ENCODE assay signal across 26 cellular contexts in genomic region chr16:1505912-1506311, GRCh38. TPM values are rescaled to one million over a fixed set of nuclear protein-coding genes. Genes with fewer than 3 reads are reported as not detected.
DNase-seq lines count a peak whose midpoint lies in the region; ATAC-seq, FAIRE-seq and TF ChIP-seq lines count a peak whose summit lies in the region.
"Had no signal": no experiment of that assay in that cellular context is flagged by ENCODE, and none has a peak within 500 bp of the region (broad histone marks: within the 10 kb centered on the region; RNA-seq: fewer than 3 reads in every experiment).

No MANE protein-coding gene starts in this region.

- 96% methylated on average over 15 of the region's 22 CpGs for WGBS in K562 (ENCODE audit: insufficient coverage, low coverage, missing lambda C conversion rate)

- no peak overlapping the region for H3K4me3 Mint-ChIP-seq in neural progenitor cell
- no peak overlapping the region for H3K4me3 Mint-ChIP-seq in stimulated activated naive B cell treated with anti-CD40 and anti-IgM and Interleukin-4, amounts not matched to agents 10 μg/mL and 1 μg/mL and 100 μg/mL, for 72 hours
- H3K4me3 Mint-ChIP-seq: CD4-positive, alpha-beta T cell; CD8-positive, alpha-beta T cell had no signal

- CTCF ChIA-PET in K562 (lab: Yijun Ruan, JAX; ENCODE audit: low intra/inter-chr PET ratio) = no interaction called here

- H3K9me3 ChIP-seq in RWPE2 (ENCODE audit: severe bottlenecking) = no peaks in the 10 kb centered on the region
- H3K9me3 ChIP-seq in K562 (replicated peaks; ENCODE audit: control insufficient read depth, insufficient read depth, low read depth, low read length) = no peaks in the 10 kb centered on the region
- H3K9me3 ChIP-seq in neural progenitor cell (ENCODE audit: low read depth) = no peaks in the 10 kb centered on the region
- H3K9me3 ChIP-seq: BE2C, BLaER1, Caco-2 had no signal

- H3F3A ChIP-seq in neural progenitor cell (ENCODE audit: low read depth) = no peaks in the 10 kb centered on the region

- no peaks in the 10 kb centered on the region for H3K4me1 ChIP-seq in RWPE2 (ENCODE audit: insufficient read depth, poor library complexity, severe bottlenecking)
- peaks cover 0 to 44% of the 10 kb centered on the region in 2 experiments; a peak in 2 of 5 replicates for H3K4me1 ChIP-seq in K562 (replicated peaks in 1 of 2; ENCODE audit: control insufficient read depth in 2 of 2, insufficient read depth in 2 of 2, low read length in 2 of 2)
- H3K4me1 ChIP-seq in neural progenitor cell = no peaks in the 10 kb centered on the region
- H3K4me1 ChIP-seq: Caco-2 had no signal

- TF ChIP-seq RAD21 in K562 (CRISPR knock-in tag; conservative IDR thresholded peaks at IDR 0.05 in 1 of 2, IDR thresholded peaks at IDR 0.05 in 1 of 2) = no peak

- TF ChIP-seq POLR2A in K562 (conservative IDR thresholded peaks at IDR 0.05) = no peak

- H3K27ac Mint-ChIP-seq in neural progenitor cell = peak overlapping the region; percentile 79
- peak overlapping the region; percentile 31 for H3K27ac Mint-ChIP-seq in stimulated activated naive B cell treated with anti-CD40 and anti-IgM and Interleukin-4, amounts not matched to agents 10 μg/mL and 1 μg/mL and 100 μg/mL, for 72 hours
- H3K27ac Mint-ChIP-seq: CD4-positive, alpha-beta T cell; CD8-positive, alpha-beta T cell had no signal

- H3K9me3 Mint-ChIP-seq in neural progenitor cell = no peaks in the 10 kb centered on the region
- no peaks in the 10 kb centered on the region for H3K9me3 Mint-ChIP-seq in stimulated activated naive B cell treated with anti-CD40 and anti-IgM and Interleukin-4, amounts not matched to agents 10 μg/mL and 1 μg/mL and 100 μg/mL, for 72 hours
- H3K9me3 Mint-ChIP-seq: CD4-positive, alpha-beta T cell; CD8-positive, alpha-beta T cell had no signal

- H3K27me3 Mint-ChIP-seq in neural progenitor cell (ENCODE audit: insufficient read depth, low read depth) = peaks cover 3% of the 10 kb centered on the region
- no peaks in the 10 kb centered on the region for H3K27me3 Mint-ChIP-seq in stimulated activated naive B cell treated with anti-CD40 and anti-IgM and Interleukin-4, amounts not matched to agents 10 μg/mL and 1 μg/mL and 100 μg/mL, for 72 hours
- H3K27me3 Mint-ChIP-seq: CD4-positive, alpha-beta T cell had no signal

- TF ChIP-seq CTCF in RWPE2 (IDR thresholded peaks at IDR 0.05; ENCODE audit: poor library complexity, severe bottlenecking) (no peak), K562 (IDR thresholded peaks at IDR 0.05 in 2 of 3, conservative IDR thresholded peaks at IDR 0.05 in 1 of 3; ENCODE audit: insufficient read depth in 2 of 3, low read depth in 1 of 3, low read length in 3 of 3) (no peak), neural progenitor cell (IDR thresholded peaks at IDR 0.05) (no peak)

- in situ Hi-C loops in K562 (cut with MboI) = no loop called here

- no TSS peak for BruUV-seq in K562 (replicated peaks; lab: Mats Ljungman, UMichigan)

- no peaks in the 10 kb centered on the region for H3K79me2 ChIP-seq in K562 (ENCODE audit: control insufficient read depth, insufficient read depth, low read length)
- no peaks in the 10 kb centered on the region for H3K79me2 ChIP-seq in neural progenitor cell (ENCODE audit: low read depth)

- H3K4me1 Mint-ChIP-seq in neural progenitor cell = no peaks in the 10 kb centered on the region
- H3K4me1 Mint-ChIP-seq in stimulated activated naive B cell treated with anti-CD40 and anti-IgM and Interleukin-4, amounts not matched to agents 10 μg/mL and 1 μg/mL and 100 μg/mL, for 72 hours = no peaks in the 10 kb centered on the region

- no peak overlapping the region for H2AFZ ChIP-seq in K562 (ENCODE audit: low read depth, low read length)
- H2AFZ ChIP-seq in neural progenitor cell (replicated peaks) = no peak overlapping the region

- no peak for FAIRE-seq in K562 (lab: Jason Lieb, UNC)
- FAIRE-seq: A204.1, D721Med, G401.6, GM12891, GM19239 had no signal

- H3K4me2 ChIP-seq in K562 (ENCODE audit: insufficient read depth, low read length) = no peak overlapping the region
- no peak overlapping the region for H3K4me2 ChIP-seq in neural progenitor cell
- H3K4me2 ChIP-seq: BLaER1 had no signal

- no peak for TF ChIP-seq EP300 in K562 (IDR thresholded peaks at IDR 0.05; ENCODE audit: low read length)

- peaks cover 24% of the 10 kb centered on the region for H3K36me3 ChIP-seq in RWPE2 (ENCODE audit: low read depth)
- peaks cover 78% of the 10 kb centered on the region; the same call in 1 of the 3 replicates for H3K36me3 ChIP-seq in K562 (ENCODE audit: control insufficient read depth, insufficient read depth, low read length)
- no peaks in the 10 kb centered on the region for H3K36me3 ChIP-seq in neural progenitor cell

- no peak overlapping the region for H3K27ac ChIP-seq in RWPE2 (ENCODE audit: poor library complexity, severe bottlenecking)
- H3K27ac ChIP-seq in K562 (ENCODE audit: extremely low read depth, low read depth, low read length) = no peak overlapping the region
- no peak overlapping the region for H3K27ac ChIP-seq in neural progenitor cell
- H3K27ac ChIP-seq: BLaER1, C4-2B had no signal

- ATAC-seq in RWPE2 (ENCODE audit: low read depth) (no peak), K562 (no peak), HG03045 (IDR thresholded peaks at IDR 0.05; ENCODE audit: unreplicated experiment) (no peak), sciatic nerve (no peak)
- no peak for ATAC-seq in stimulated activated naive B cell treated with anti-CD40 and anti-IgM and Interleukin-4, amounts not matched to agents 10 μg/mL and 1 μg/mL and 100 μg/mL, for 72 hours (replicated peaks)
- ATAC-seq: CD8-positive, alpha-beta T cell had no signal

- H3K9me1 ChIP-seq in K562 (ENCODE audit: control insufficient read depth, insufficient read depth, low read length) = no peaks in the 10 kb centered on the region

- DNase-seq in RWPE2 (ENCODE audit: low spot score) = peak; percentile 59
- no peak for DNase-seq in K562 (ENCODE audit: extremely low read depth in 1 of 4, low spot score in 3 of 4)
- DNase-seq in neural progenitor cell (ENCODE audit: low spot score) = no peak
- DNase-seq in stimulated activated naive B cell treated with anti-CD40 and anti-IgM and Interleukin-4, amounts not matched to agents 10 μg/mL and 1 μg/mL and 100 μg/mL, for 72 hours = no peak
- DNase-seq in SHP77 (lab: John Stamatoyannopoulos, UW) = no peak
- no peak for DNase-seq in sciatic nerve (ENCODE audit: low spot score)
- no peak for DNase-seq in NCI-H1694 treated with DMSO at 0.1 percent for 48 hours (lab: John Stamatoyannopoulos, UW)
- DNase-seq: 8988T; ACHN; BE2C; Caco-2; Calu3; CD4-positive, alpha-beta T cell; CD8-positive, alpha-beta T cell; DMS79 treated with DMSO at 0.1 percent for 48 hours; GF-D8 had no signal

- H4K20me1 ChIP-seq in K562 (replicated peaks; ENCODE audit: control insufficient read depth, insufficient read depth, low read length) (no peaks in the 10 kb centered on the region), neural progenitor cell (ENCODE audit: low read depth) (no peaks in the 10 kb centered on the region)

- intact Hi-C loops in K562 (cut with micrococcal nuclease) (no loop called here), sciatic nerve (cut with DNase I) (no loop called here)

- peaks cover 7% of the 10 kb centered on the region for H3K36me3 Mint-ChIP-seq in neural progenitor cell
- H3K36me3 Mint-ChIP-seq in stimulated activated naive B cell treated with anti-CD40 and anti-IgM and Interleukin-4, amounts not matched to agents 10 μg/mL and 1 μg/mL and 100 μg/mL, for 72 hours = peaks cover 38 to 44% of the 10 kb centered on the region in 2 donors

- H3K9ac ChIP-seq in K562 (ENCODE audit: insufficient read depth in 1 of 2, low read depth in 2 of 2, low read length in 2 of 2) = no peak overlapping the region
- no peak overlapping the region for H3K9ac ChIP-seq in neural progenitor cell
- H3K9ac ChIP-seq: BLaER1 had no signal

- H3K4me3 ChIP-seq in RWPE2 (ENCODE audit: severe bottlenecking) (no peak overlapping the region), K562 (no peak overlapping the region), neural progenitor cell (no peak overlapping the region)
- H3K4me3 ChIP-seq: BLaER1 had no signal

- no peaks in the 10 kb centered on the region for H3K27me3 ChIP-seq in RWPE2 (ENCODE audit: insufficient read depth, poor library complexity, severe bottlenecking)
- no peaks in the 10 kb centered on the region for H3K27me3 ChIP-seq in K562 (ENCODE audit: control insufficient read depth in 2 of 2, insufficient read depth in 2 of 2, low read length in 2 of 2)
- H3K27me3 ChIP-seq in neural progenitor cell = no peaks in the 10 kb centered on the region
- H3K27me3 ChIP-seq: BE2C, BLaER1 had no signal

- POLR2A ChIA-PET in K562 (lab: Yijun Ruan, JAX) = no interaction called here

RNA-seq across cellular contexts. Expression of gene TELO2, which starts 12.8 kb away (rescaled TPM):
- 105 and 266 TPM in 2 replicates for total RNA-seq in K562 (2011; cell fraction: chromatin; rRNA removed; ENCODE audit: low replicate concordance)
- 180 and 212 TPM in 2 replicates for total RNA-seq in K562 (2011; cell fraction: nucleolus; rRNA removed)
- 109 and 112 TPM in 2 replicates for total RNA-seq in K562 (2011; cell fraction: nucleoplasm; rRNA removed)
- 35.1 and 47.4 TPM in 2 replicates for total RNA-seq in K562 (2014; rRNA removed)
- 1.7 and 3.0 TPM in 2 replicates for total RNA-seq in K562 (2014; rRNA removed; fragmentation: Illumina TruSeq; extraction: Trizol)
- total RNA-seq in K562 (2015; rRNA removed; fragmentation: Illumina TruSeq; extraction: Trizol) = 21.2 and 21.9 TPM in 2 replicates
- total RNA-seq in K562 (2021) = 77.4 and 91.8 TPM in 2 replicates
- 14.5 and 24.6 TPM in 2 replicates for polyA plus RNA-seq in K562 (2011; rRNA removed)
- 19.9 and 53.3 TPM in 2 replicates for polyA plus RNA-seq in K562 (2011; cell fraction: cytosol; rRNA removed)
- 229 and 359 TPM in 2 replicates for polyA plus RNA-seq in K562 (2011; cell fraction: nucleus; rRNA removed)
- polyA plus RNA-seq in K562 (2012) = 48.2 and 53.0 TPM in 2 replicates
- 8.2 and 29.3 TPM in 2 replicates for polyA plus RNA-seq in K562 (2014; fragmentation: Illumina TruSeq; extraction: Trizol)
- polyA plus RNA-seq in K562 (2014; fragmentation: Nextera tagmentation; extraction: Ambion mirVana) = 1 to 10 TPM in 1 of 2 experiments, under 1 TPM in 1; 0.51 to 1.4 TPM
- polyA plus RNA-seq in K562 (2014; rRNA removed) = 60.2 and 63.2 TPM in 2 replicates
- polyA minus RNA-seq in K562 (2011; rRNA and poly(A)+ RNA removed) = 5.7 and 6.3 TPM in 2 replicates
- 24.3 and 30.0 TPM in 2 replicates for polyA minus RNA-seq in K562 (2011; cell fraction: cytosol; rRNA and poly(A)+ RNA removed)
- 48.3 and 54.8 TPM in 2 replicates for polyA minus RNA-seq in K562 (2011; cell fraction: nucleus; rRNA and poly(A)+ RNA removed)
- 18.3 and 58.4 TPM in 2 replicates for total RNA-seq in neural progenitor cell (ENCODE audit: low replicate concordance)
- 27.9 TPM for total RNA-seq in sciatic nerve

RNA-seq across cellular contexts. Expression of gene PTX4, which starts 17.2 kb away (rescaled TPM):
- total RNA-seq in K562 (2011; cell fraction: chromatin; rRNA removed; ENCODE audit: low replicate concordance) = not detected in 2 replicates
- total RNA-seq in K562 (2011; cell fraction: nucleolus; rRNA removed) = not detected in 2 replicates
- not detected in 2 replicates for total RNA-seq in K562 (2011; cell fraction: nucleoplasm; rRNA removed)
- total RNA-seq in K562 (2014; rRNA removed) (not detected in 2 replicates), K562 (2014; rRNA removed; fragmentation: Illumina TruSeq; extraction: Trizol) (not detected in 2 replicates), K562 (2015; rRNA removed; fragmentation: Illumina TruSeq; extraction: Trizol) (not detected in 2 replicates), K562 (2021) (0.11 and 0.38 TPM in 2 replicates), neural progenitor cell (ENCODE audit: low replicate concordance) (not detected in 2 replicates), sciatic nerve (not detected)
- polyA plus RNA-seq in K562 (2011; rRNA removed) (not detected in 2 replicates), K562 (2014; fragmentation: Illumina TruSeq; extraction: Trizol) (not detected in 2 replicates), K562 (2014; fragmentation: Nextera tagmentation; extraction: Ambion mirVana) (not detected), K562 (2014; rRNA removed) (not detected in 2 replicates)
- polyA plus RNA-seq in K562 (2011; cell fraction: cytosol; rRNA removed) = 0.07 TPM in 1 of 2 replicates, not detected in the other
- polyA plus RNA-seq in K562 (2011; cell fraction: nucleus; rRNA removed) = 0.09 TPM in 1 of 2 replicates, not detected in the other
- not detected in 2 replicates for polyA plus RNA-seq in K562 (2012)
- not detected in 2 replicates for polyA minus RNA-seq in K562 (2011; rRNA and poly(A)+ RNA removed)
- not detected in 2 replicates for polyA minus RNA-seq in K562 (2011; cell fraction: cytosol; rRNA and poly(A)+ RNA removed)
- polyA minus RNA-seq in K562 (2011; cell fraction: nucleus; rRNA and poly(A)+ RNA removed) = not detected in 2 replicates
- total RNA-seq: A673; Caco-2; Calu3; CD4-positive, alpha-beta T cell; CD8-positive, alpha-beta T cell had no signal
- polyA plus RNA-seq: AG04450 had no signal

RNA-seq across cellular contexts. Expression of gene TMEM204, which starts 27.6 kb away (rescaled TPM):
- not detected in 2 replicates for total RNA-seq in K562 (2011; cell fraction: chromatin; rRNA removed; ENCODE audit: low replicate concordance)
- not detected in 2 replicates for total RNA-seq in K562 (2011; cell fraction: nucleolus; rRNA removed)
- not detected in 2 replicates for total RNA-seq in K562 (2011; cell fraction: nucleoplasm; rRNA removed)
- not detected in 2 replicates for total RNA-seq in K562 (2014; rRNA removed)
- total RNA-seq in K562 (2014; rRNA removed; fragmentation: Illumina TruSeq; extraction: Trizol) = not detected in 2 replicates
- not detected in 2 replicates for total RNA-seq in K562 (2015; rRNA removed; fragmentation: Illumina TruSeq; extraction: Trizol)
- 0.18 TPM in 1 of 2 replicates, not detected in the other for total RNA-seq in K562 (2021)
- not detected in 2 replicates for polyA plus RNA-seq in K562 (2011; rRNA removed)
- not detected in 2 replicates for polyA plus RNA-seq in K562 (2011; cell fraction: cytosol; rRNA removed)
- not detected in 2 replicates for polyA plus RNA-seq in K562 (2011; cell fraction: nucleus; rRNA removed)
- 0.09 and 0.29 TPM in 2 replicates for polyA plus RNA-seq in K562 (2012)
- not detected in 2 replicates for polyA plus RNA-seq in K562 (2014; fragmentation: Illumina TruSeq; extraction: Trizol)
- under 1 TPM in 1 of 2 experiments, not detected in 1; 0.04 TPM for polyA plus RNA-seq in K562 (2014; fragmentation: Nextera tagmentation; extraction: Ambion mirVana)
- not detected in 2 replicates for polyA plus RNA-seq in K562 (2014; rRNA removed)
- polyA minus RNA-seq in K562 (2011; rRNA and poly(A)+ RNA removed) = not detected in 2 replicates
- not detected in 2 replicates for polyA minus RNA-seq in K562 (2011; cell fraction: cytosol; rRNA and poly(A)+ RNA removed)
- not detected in 2 replicates for polyA minus RNA-seq in K562 (2011; cell fraction: nucleus; rRNA and poly(A)+ RNA removed)
- not detected in 2 replicates for total RNA-seq in neural progenitor cell (ENCODE audit: low replicate concordance)
- 20.4 TPM for total RNA-seq in sciatic nerve
- total RNA-seq: A673, Caco-2, Calu3 had no signal

RNA-seq across cellular contexts. Expression of gene CLCN7, which starts 31.1 kb away (rescaled TPM):
- total RNA-seq in K562 (2011; cell fraction: chromatin; rRNA removed; ENCODE audit: low replicate concordance) = 211 and 640 TPM in 2 replicates
- 395 and 397 TPM in 2 replicates for total RNA-seq in K562 (2011; cell fraction: nucleolus; rRNA removed)
- 230 and 249 TPM in 2 replicates for total RNA-seq in K562 (2011; cell fraction: nucleoplasm; rRNA removed)
- total RNA-seq in K562 (2014; rRNA removed) (56.3 and 60.8 TPM in 2 replicates), K562 (2014; rRNA removed; fragmentation: Illumina TruSeq; extraction: Trizol) (8.4 and 10.7 TPM in 2 replicates), K562 (2015; rRNA removed; fragmentation: Illumina TruSeq; extraction: Trizol) (19.6 and 22.4 TPM in 2 replicates), K562 (2021) (85.3 and 97.0 TPM in 2 replicates), neural progenitor cell (ENCODE audit: low replicate concordance) (11.5 and 33.4 TPM in 2 replicates), sciatic nerve (67.0 TPM)
- polyA plus RNA-seq in K562 (2011; rRNA removed) (18.2 and 29.5 TPM in 2 replicates), K562 (2014; fragmentation: Illumina TruSeq; extraction: Trizol) (18.7 and 39.3 TPM in 2 replicates), K562 (2014; fragmentation: Nextera tagmentation; extraction: Ambion mirVana) (under 1 TPM; 0.06 TPM), K562 (2014; rRNA removed) (81.5 and 126 TPM in 2 replicates)
- polyA plus RNA-seq in K562 (2011; cell fraction: cytosol; rRNA removed) = 15.2 and 41.1 TPM in 2 replicates
- 239 and 402 TPM in 2 replicates for polyA plus RNA-seq in K562 (2011; cell fraction: nucleus; rRNA removed)
- polyA plus RNA-seq in K562 (2012) = 92.4 and 190 TPM in 2 replicates
- 9.3 and 23.0 TPM in 2 replicates for polyA minus RNA-seq in K562 (2011; rRNA and poly(A)+ RNA removed)
- 19.6 and 27.9 TPM in 2 replicates for polyA minus RNA-seq in K562 (2011; cell fraction: cytosol; rRNA and poly(A)+ RNA removed)
- polyA minus RNA-seq in K562 (2011; cell fraction: nucleus; rRNA and poly(A)+ RNA removed) = 70.2 and 71.9 TPM in 2 replicates

Comparison
In these comparisons a context has a peak if more than half of its experiments do, and no peak if none do; other contexts are left out.
1. RNA of gene TMEM204, which starts 27.6 kb away (total RNA-seq): 20.4 TPM in sciatic nerve (single experiment); 0.18 TPM in K562 and not detected in neural progenitor cell; every median in the first group is over 10 times any median in the second.